ENCODE assay signal across 8 cellular contexts in the genomic region with DNA sequence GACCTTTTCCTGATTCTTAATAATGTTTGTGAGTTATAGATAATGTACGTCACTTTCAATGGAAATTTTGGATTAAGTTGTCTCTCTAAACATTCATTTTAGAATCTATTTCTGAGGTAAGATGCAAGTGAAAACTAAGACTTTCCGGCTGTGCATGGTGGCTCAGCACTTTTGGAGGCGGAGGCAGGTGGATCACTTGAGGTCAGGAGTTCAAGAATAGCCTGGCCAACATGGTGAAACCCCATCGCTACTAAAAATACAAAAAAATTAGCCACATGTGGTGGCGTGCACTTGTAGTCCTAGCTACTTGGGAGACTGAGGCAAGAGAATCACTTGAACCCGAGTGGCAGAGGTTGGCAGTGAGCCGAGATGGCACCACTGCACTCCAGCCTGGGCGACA.
"Had no signal": no experiment of that assay in that cellular context is flagged by ENCODE, and none has a peak within 500 bp of the region (broad histone marks: within the 10 kb centered on the region; RNA-seq: fewer than 3 reads in every experiment).

No MANE protein-coding gene starts in this region.

- FAIRE-seq: G401.6, GM12878, GM12891, GM12892, GM18507, GM19239 had no signal

- H3K4me3 ChIP-seq: GM12878 had no signal

- ATAC-seq: GM12878 had no signal

- DNase-seq: GDM1, GF-D8 had no signal
